ENCODE assay signal across 15 cellular contexts in genomic region chr6:158548418-158549161, GRCh38. TPM values are rescaled to one million over a fixed set of nuclear protein-coding genes. Genes with fewer than 3 reads are reported as not detected.
DNase-seq lines count a peak whose midpoint lies in the region; ATAC-seq and TF ChIP-seq lines count a peak whose summit lies in the region.
"Had no signal": no experiment of that assay in that cellular context is flagged by ENCODE, and none has a peak within 500 bp of the region (broad histone marks: within the 10 kb centered on the region; RNA-seq: fewer than 3 reads in every experiment).

No MANE protein-coding gene starts in this region.

- no peak overlapping the region for H3K27ac ChIP-seq in neural progenitor cell
- H3K27ac ChIP-seq: foreskin keratinocyte had no signal

- H3K9me3 Mint-ChIP-seq in neural progenitor cell: no peaks in the 10 kb centered on the region
- H3K9me3 Mint-ChIP-seq in activated CD8-positive, alpha-beta T cell treated with anti-CD3 and anti-CD28 coated beads for 36 hours: no peaks in the 10 kb centered on the region
- H3K9me3 Mint-ChIP-seq: natural killer cell treated with Interleukin-12 subunit alpha and Interleukin-12 subunit beta and Interleukin-15 and Interleukin-18, amount 100 ng/mL, for 72 hours had no signal

- H3K4me2 ChIP-seq in neural progenitor cell: no peak overlapping the region

- POLR2A ChIA-PET in activated CD8-positive, alpha-beta T cell treated with anti-CD3 and anti-CD28 coated beads for 36 hours (lab: Charles Lee): no interaction called here

- intact Hi-C loops in activated CD8-positive, alpha-beta T cell treated with anti-CD3 and anti-CD28 coated beads for 36 hours (cut with micrococcal nuclease): no loop called here

- peaks cover 5% of the 10 kb centered on the region for H3K4me1 ChIP-seq in neural progenitor cell
- H3K4me1 ChIP-seq: foreskin keratinocyte had no signal

- no peak for ATAC-seq in activated CD8-positive, alpha-beta T cell treated with anti-CD3 and anti-CD28 coated beads for 36 hours
- ATAC-seq: foreskin keratinocyte; natural killer cell treated with Interleukin-12 subunit alpha and Interleukin-12 subunit beta and Interleukin-15 and Interleukin-18, amount 100 ng/mL, for 72 hours; Panc1 had no signal

- no peaks in the 10 kb centered on the region for H3K27me3 ChIP-seq in H7 (ENCODE audit: control insufficient read depth, insufficient read depth, low read length)
- H3K27me3 ChIP-seq in neural progenitor cell: no peaks in the 10 kb centered on the region
- H3K27me3 ChIP-seq: foreskin keratinocyte had no signal

- H4K20me1 ChIP-seq in neural progenitor cell (ENCODE audit: low read depth): peaks cover 6% of the 10 kb centered on the region

- peaks cover 3% of the 10 kb centered on the region for H3K27me3 Mint-ChIP-seq in neural progenitor cell (ENCODE audit: insufficient read depth, low read depth)
- H3K27me3 Mint-ChIP-seq in activated CD8-positive, alpha-beta T cell treated with anti-CD3 and anti-CD28 coated beads for 36 hours: no peaks in the 10 kb centered on the region

- no peaks in the 10 kb centered on the region for H3K9me3 ChIP-seq in neural progenitor cell (ENCODE audit: low read depth)

- H3K9ac ChIP-seq in neural progenitor cell: no peak overlapping the region

- TF ChIP-seq CTCF in neural progenitor cell (IDR thresholded peaks at IDR 0.05): no peak
- TF ChIP-seq CTCF in activated CD8-positive, alpha-beta T cell treated with anti-CD3 and anti-CD28 coated beads for 36 hours (IDR thresholded peaks at IDR 0.05): no peak

- H3K36me3 ChIP-seq in H7 (replicated peaks; ENCODE audit: control insufficient read depth, insufficient read depth, low read length): no peaks in the 10 kb centered on the region
- no peaks in the 10 kb centered on the region for H3K36me3 ChIP-seq in neural progenitor cell

- DNase-seq in H7: peak; percentile 76
- DNase-seq in NCI-H2029 treated with DMSO at 0.1 percent for 48 hours (lab: John Stamatoyannopoulos, UW): peak; percentile 97
- peak; percentile 98 for DNase-seq in SHP77 (lab: John Stamatoyannopoulos, UW)
- peak; percentile 41 for DNase-seq in neural progenitor cell (ENCODE audit: low spot score)
- no peak for DNase-seq in stimulated activated naive CD4-positive, alpha-beta T cell treated with Interleukin-2 at 50 U/mL for 16 hours (lab: John Stamatoyannopoulos, UW)
- no peak for DNase-seq in activated CD4-positive, CD25-positive, alpha-beta regulatory T cell (lab: John Stamatoyannopoulos, UW)
- no peak for DNase-seq in hepatic stellate cell (ENCODE audit: low spot score)
- no peak for DNase-seq in activated CD8-positive, alpha-beta T cell treated with anti-CD3 and anti-CD28 coated beads for 36 hours
- DNase-seq: activated CD8-positive, alpha-beta memory T cell treated with anti-CD3 and anti-CD28 coated beads for 24 hours; activated effector memory CD4-positive, alpha-beta T cell treated with anti-CD3 and anti-CD28 coated beads, Interleukin-2, amount 50 U/mL, for 16 hours; AML-193; foreskin keratinocyte; Kasumi-1 had no signal

- CTCF ChIA-PET in activated CD8-positive, alpha-beta T cell treated with anti-CD3 and anti-CD28 coated beads for 36 hours (lab: Charles Lee): interaction anchor here (0.9 kb wide), 1 partner anchor 8 kb away, joined by 3 read pairs; no protein-coding TSS in a partner anchor

- H3K27ac Mint-ChIP-seq in neural progenitor cell: no peak overlapping the region
- no peak overlapping the region for H3K27ac Mint-ChIP-seq in activated CD8-positive, alpha-beta T cell treated with anti-CD3 and anti-CD28 coated beads for 36 hours
- H3K27ac Mint-ChIP-seq: natural killer cell treated with Interleukin-12 subunit alpha and Interleukin-12 subunit beta and Interleukin-15 and Interleukin-18, amount 100 ng/mL, for 72 hours had no signal

- H2AFZ ChIP-seq in neural progenitor cell (replicated peaks): no peak overlapping the region

- H3K4me1 Mint-ChIP-seq in neural progenitor cell: no peaks in the 10 kb centered on the region
- H3K4me1 Mint-ChIP-seq in activated CD8-positive, alpha-beta T cell treated with anti-CD3 and anti-CD28 coated beads for 36 hours (ENCODE audit: low read depth): no peaks in the 10 kb centered on the region

- H3K4me3 ChIP-seq in H7 (ENCODE audit: insufficient read depth, low read depth, low read length): no peak overlapping the region
- H3K4me3 ChIP-seq in neural progenitor cell: no peak overlapping the region

- peaks cover 2% of the 10 kb centered on the region for H3K36me3 Mint-ChIP-seq in neural progenitor cell
- no peaks in the 10 kb centered on the region for H3K36me3 Mint-ChIP-seq in activated CD8-positive, alpha-beta T cell treated with anti-CD3 and anti-CD28 coated beads for 36 hours (ENCODE audit: low read depth)
- H3K36me3 Mint-ChIP-seq: natural killer cell treated with Interleukin-12 subunit alpha and Interleukin-12 subunit beta and Interleukin-15 and Interleukin-18, amount 100 ng/mL, for 72 hours had no signal

- no peaks in the 10 kb centered on the region for H3F3A ChIP-seq in neural progenitor cell (ENCODE audit: low read depth)

- no peak overlapping the region for H3K4me3 Mint-ChIP-seq in neural progenitor cell
- H3K4me3 Mint-ChIP-seq in activated CD8-positive, alpha-beta T cell treated with anti-CD3 and anti-CD28 coated beads for 36 hours: no peak overlapping the region
- H3K4me3 Mint-ChIP-seq: natural killer cell treated with Interleukin-12 subunit alpha and Interleukin-12 subunit beta and Interleukin-15 and Interleukin-18, amount 100 ng/mL, for 72 hours had no signal

- H3K79me2 ChIP-seq in neural progenitor cell (ENCODE audit: low read depth): no peaks in the 10 kb centered on the region

RNA-seq across cellular contexts. Expression of gene TMEM181, which starts 11.3 kb away (rescaled TPM):
- total RNA-seq in H7 (2014; rRNA removed; shearing (Covaris generic)): 14.5 and 19.3 TPM in 2 replicates
- total RNA-seq in neural progenitor cell (ENCODE audit: low replicate concordance): 20.8 and 27.3 TPM in 2 replicates
- total RNA-seq in activated CD8-positive, alpha-beta T cell treated with anti-CD3 and anti-CD28 coated beads for 36 hours: 10 to 100 TPM; 10.0 to 10.1 TPM

Comparison
In these comparisons a context has a peak if more than half of its experiments do, and no peak if none do; other contexts are left out.
1. DNase-seq: peak in H7 (single experiment), NCI-H2029 treated with DMSO at 0.1 percent for 48 hours (single experiment), SHP77 (2 of 2) and neural progenitor cell (single experiment); none in stimulated activated naive CD4-positive, alpha-beta T cell treated with Interleukin-2 at 50 U/mL for 16 hours (single experiment), activated CD4-positive, CD25-positive, alpha-beta regulatory T cell (0 of 4), hepatic stellate cell (single experiment) and activated CD8-positive, alpha-beta T cell treated with anti-CD3 and anti-CD28 coated beads for 36 hours (single experiment).